14 cellular contexts compared by ENCODE assay signal in the genomic region with DNA sequence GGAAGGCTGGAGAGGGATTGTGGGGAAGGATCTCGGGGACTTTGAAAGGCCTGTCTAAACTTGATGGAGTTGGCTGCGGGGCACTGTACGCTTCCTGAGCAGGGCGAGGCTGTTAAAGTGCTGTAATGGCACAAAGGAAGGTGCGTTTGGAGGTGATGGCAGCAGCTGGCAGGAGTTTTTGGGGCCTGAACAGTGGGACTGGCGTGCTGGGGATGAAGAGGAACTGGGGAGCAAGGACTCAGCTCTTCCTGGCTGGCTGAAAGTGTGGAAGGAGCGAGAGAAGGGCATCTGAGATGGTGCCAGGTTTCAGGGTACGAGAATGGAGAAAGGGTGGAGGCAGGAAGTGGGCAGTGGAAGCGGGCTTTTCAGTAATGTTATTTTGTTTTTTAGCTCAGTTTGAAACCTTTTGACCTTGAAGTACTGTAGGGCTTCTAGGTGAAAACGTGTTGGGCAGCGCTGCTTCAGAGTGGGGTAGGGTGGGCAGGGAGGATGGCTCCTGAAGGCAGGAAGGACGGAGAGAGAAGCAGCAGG. TPM values are rescaled to one million over a fixed set of nuclear protein-coding genes. Genes with fewer than 3 reads are reported as not detected.
A peak's percentile ranks its signal among the peaks of the same experiment; 100 is the strongest.
DNase-seq lines count a peak whose midpoint lies in the region; ATAC-seq and TF ChIP-seq lines count a peak whose summit lies in the region.
"Had no signal": no experiment of that assay in that cellular context is flagged by ENCODE, and none has a peak within 500 bp of the region (broad histone marks: within the 10 kb centered on the region; RNA-seq: fewer than 3 reads in every experiment).

No MANE protein-coding gene starts in this region.

- H3K4me3 ChIP-seq in esophagus squamous epithelium (no peak overlapping the region), stomach (no peak overlapping the region), gastroesophageal sphincter (no peak overlapping the region)

- no peak for TF ChIP-seq CTCF in esophagus squamous epithelium (IDR thresholded peaks at IDR 0.05)
- TF ChIP-seq CTCF in stomach (IDR thresholded peaks at IDR 0.05): no peak
- TF ChIP-seq CTCF in gastroesophageal sphincter (IDR thresholded peaks at IDR 0.05): no peak

- peaks cover 5% of the 10 kb centered on the region for H3K36me3 Mint-ChIP-seq in activated naive CD4-positive, alpha-beta T cell treated with anti-CD3 and anti-CD28 coated beads, Interleukin-2, amount 50 U/mL, for 24 hours
- peaks cover 30% of the 10 kb centered on the region for H3K36me3 Mint-ChIP-seq in activated T-helper 2 cell treated with anti-CD3 and anti-CD28 coated beads, Interferon-gamma antibody, Interleukin-2, Interleukin-4, amounts not matched to agents 10 μg/mL and 5 μg/mL and 100 μg/mL, durations not matched to agents 14 hours and 24 hours and 36 hours (ENCODE audit: low read depth)

- no peak for ATAC-seq in gastroesophageal sphincter

- no peaks in the 10 kb centered on the region for H3K27me3 ChIP-seq in esophagus squamous epithelium
- H3K27me3 ChIP-seq in stomach: no peaks in the 10 kb centered on the region
- H3K27me3 ChIP-seq in gastroesophageal sphincter: no peaks in the 10 kb centered on the region

- TF ChIP-seq EP300 in stomach (IDR thresholded peaks at IDR 0.05) (no peak), gastroesophageal sphincter (IDR thresholded peaks at IDR 0.05) (no peak)

- H3K9me3 ChIP-seq in esophagus squamous epithelium (no peaks in the 10 kb centered on the region), stomach (no peaks in the 10 kb centered on the region), gastroesophageal sphincter (no peaks in the 10 kb centered on the region)

- H3K4me1 Mint-ChIP-seq in activated naive CD4-positive, alpha-beta T cell treated with anti-CD3 and anti-CD28 coated beads, Interleukin-2, amount 50 U/mL, for 24 hours: peaks cover 80% of the 10 kb centered on the region
- peaks cover 59% of the 10 kb centered on the region for H3K4me1 Mint-ChIP-seq in activated T-helper 2 cell treated with anti-CD3 and anti-CD28 coated beads, Interferon-gamma antibody, Interleukin-2, Interleukin-4, amounts not matched to agents 10 μg/mL and 5 μg/mL and 100 μg/mL, durations not matched to agents 14 hours and 24 hours and 36 hours (ENCODE audit: low read depth)

- no peak for TF ChIP-seq POLR2A in esophagus squamous epithelium (IDR thresholded peaks at IDR 0.05)
- no peak for TF ChIP-seq POLR2A in stomach (IDR thresholded peaks at IDR 0.05)
- TF ChIP-seq POLR2A in gastroesophageal sphincter (IDR thresholded peaks at IDR 0.05): no peak

- intact Hi-C loops in activated T-helper 2 cell treated with anti-CD3 and anti-CD28 coated beads, Interferon-gamma antibody, Interleukin-2, Interleukin-4, amounts not matched to agents 10 μg/mL and 5 μg/mL and 100 μg/mL, durations not matched to agents 14 hours and 24 hours and 36 hours (cut with micrococcal nuclease): no loop called here
- intact Hi-C loops in esophagus squamous epithelium (cut with DNase I) (no loop called here), stomach (cut with DNase I; ENCODE audit: low total_unique reads) (no loop called here)

- WGBS in esophagus squamous epithelium, 2 donors: 29 to 36% methylated on average over 12 of the region's 12 CpGs
- 63 to 71% (median 64%) methylated on average over 12 of the region's 12 CpGs for WGBS in stomach, 5 donors
- WGBS in gastroesophageal sphincter (ENCODE audit: low coverage in 1 of 2), 2 donors: 85 to 88% methylated on average over 11 to 12 of the region's 12 CpGs

- H3K27ac ChIP-seq in esophagus squamous epithelium: peak overlapping the region; percentile 49 to 71 (median 60)
- peak overlapping the region in 4 of 5 donors; percentile 2 to 84 (median 30) for H3K27ac ChIP-seq in stomach
- H3K27ac ChIP-seq in gastroesophageal sphincter: no peak overlapping the region
- H3K27ac ChIP-seq: KMS-11 had no signal

- peak overlapping the region; percentile 77 for H3K4me3 Mint-ChIP-seq in activated naive CD4-positive, alpha-beta T cell treated with anti-CD3 and anti-CD28 coated beads, Interleukin-2, amount 50 U/mL, for 24 hours
- peak overlapping the region; percentile 45 for H3K4me3 Mint-ChIP-seq in activated T-helper 2 cell treated with anti-CD3 and anti-CD28 coated beads, Interferon-gamma antibody, Interleukin-2, Interleukin-4, amounts not matched to agents 10 μg/mL and 5 μg/mL and 100 μg/mL, durations not matched to agents 14 hours and 24 hours and 36 hours (ENCODE audit: low read depth)

- no peaks in the 10 kb centered on the region for H3K9me3 Mint-ChIP-seq in activated naive CD4-positive, alpha-beta T cell treated with anti-CD3 and anti-CD28 coated beads, Interleukin-2, amount 50 U/mL, for 24 hours
- no peaks in the 10 kb centered on the region for H3K9me3 Mint-ChIP-seq in activated T-helper 2 cell treated with anti-CD3 and anti-CD28 coated beads, Interferon-gamma antibody, Interleukin-2, Interleukin-4, amounts not matched to agents 10 μg/mL and 5 μg/mL and 100 μg/mL, durations not matched to agents 14 hours and 24 hours and 36 hours

- peak overlapping the region; percentile 91 for H3K27ac Mint-ChIP-seq in activated naive CD4-positive, alpha-beta T cell treated with anti-CD3 and anti-CD28 coated beads, Interleukin-2, amount 50 U/mL, for 24 hours
- H3K27ac Mint-ChIP-seq in activated T-helper 2 cell treated with anti-CD3 and anti-CD28 coated beads, Interferon-gamma antibody, Interleukin-2, Interleukin-4, amounts not matched to agents 10 μg/mL and 5 μg/mL and 100 μg/mL, durations not matched to agents 14 hours and 24 hours and 36 hours: peak overlapping the region; percentile 91

- peaks cover 0 to 1% (median 0%) of the 10 kb centered on the region in 3 donors for H3K36me3 ChIP-seq in esophagus squamous epithelium
- H3K36me3 ChIP-seq in stomach: peaks cover 0 to 12% (median 0%) of the 10 kb centered on the region in 4 donors
- no peaks in the 10 kb centered on the region for H3K36me3 ChIP-seq in gastroesophageal sphincter

- no peaks in the 10 kb centered on the region for H3K27me3 Mint-ChIP-seq in activated naive CD4-positive, alpha-beta T cell treated with anti-CD3 and anti-CD28 coated beads, Interleukin-2, amount 50 U/mL, for 24 hours
- H3K27me3 Mint-ChIP-seq in activated T-helper 2 cell treated with anti-CD3 and anti-CD28 coated beads, Interferon-gamma antibody, Interleukin-2, Interleukin-4, amounts not matched to agents 10 μg/mL and 5 μg/mL and 100 μg/mL, durations not matched to agents 14 hours and 24 hours and 36 hours (ENCODE audit: low read depth): no peaks in the 10 kb centered on the region

- DNase-seq in activated naive CD4-positive, alpha-beta T cell treated with Interleukin-2 at 50 U/mL for 16 hours: no peak
- no peak for DNase-seq in activated T-helper 2 cell treated with anti-CD3 and anti-CD28 coated beads, Interferon-gamma antibody, Interleukin-2, Interleukin-4, amounts not matched to agents 10 μg/mL and 5 μg/mL and 100 μg/mL, durations not matched to agents 14 hours and 24 hours and 36 hours (ENCODE audit: low spot score)
- DNase-seq in esophagus squamous epithelium (lab: John Stamatoyannopoulos, UW) (no peak), stomach (no peak), HK-2 (ENCODE audit: unreplicated experiment) (no peak), iPS-NIHi7 (ENCODE audit: extremely low spot score) (no peak)
- DNase-seq: DMS79; NCI-H187 treated with DMSO at 0.1 percent for 48 hours; Right ventricle myocardium superior; stimulated activated CD4-positive, alpha-beta T cell treated with anti-CD3 and anti-CD28 coated beads, Interleukin-4, amount 100 ng/mL, for 4 hours; stimulated activated naive CD4-positive, alpha-beta T cell treated with Interleukin-2 at 50 U/mL for 16 hours had no signal

- H3K4me1 ChIP-seq in esophagus squamous epithelium (peaks cover 0 to 55% (median 17%) of the 10 kb centered on the region in 3 donors), stomach (peaks cover 42 to 95% (median 58%) of the 10 kb centered on the region in 4 donors), gastroesophageal sphincter (no peaks in the 10 kb centered on the region)

RNA-seq across cellular contexts. Expression of a gene that starts 8.0 kb away (rescaled TPM):
- total RNA-seq in activated T-helper 2 cell treated with anti-CD3 and anti-CD28 coated beads, Interferon-gamma antibody, Interleukin-2, Interleukin-4, amounts not matched to agents 10 μg/mL and 5 μg/mL and 100 μg/mL, durations not matched to agents 14 hours and 24 hours and 36 hours: 16.3 and 16.9 TPM in 2 replicates
- total RNA-seq in esophagus squamous epithelium (10 to 100 TPM; 10.5 to 22.1 (median 16.8) TPM), stomach (10 to 100 TPM in 3 of 5 donors, 1 to 10 TPM in 2; 2.9 to 62.2 (median 25.4) TPM), gastroesophageal sphincter (10 to 100 TPM; 26.8 to 38.3 (median 29.3) TPM)
- 10 to 100 TPM in 2 of 3 donors, 1 to 10 TPM in 1; 7.8 to 16.7 (median 13.3) TPM for polyA plus RNA-seq in stomach

Comparison
In these comparisons a context has a peak if more than half of its experiments do, and no peak if none do; other contexts are left out.
1. H3K27ac ChIP-seq: peak in esophagus squamous epithelium (4 of 4) and stomach (4 of 5); none in gastroesophageal sphincter (0 of 4).